ENCODE assay signal across 8 cellular contexts in the genomic region with DNA sequence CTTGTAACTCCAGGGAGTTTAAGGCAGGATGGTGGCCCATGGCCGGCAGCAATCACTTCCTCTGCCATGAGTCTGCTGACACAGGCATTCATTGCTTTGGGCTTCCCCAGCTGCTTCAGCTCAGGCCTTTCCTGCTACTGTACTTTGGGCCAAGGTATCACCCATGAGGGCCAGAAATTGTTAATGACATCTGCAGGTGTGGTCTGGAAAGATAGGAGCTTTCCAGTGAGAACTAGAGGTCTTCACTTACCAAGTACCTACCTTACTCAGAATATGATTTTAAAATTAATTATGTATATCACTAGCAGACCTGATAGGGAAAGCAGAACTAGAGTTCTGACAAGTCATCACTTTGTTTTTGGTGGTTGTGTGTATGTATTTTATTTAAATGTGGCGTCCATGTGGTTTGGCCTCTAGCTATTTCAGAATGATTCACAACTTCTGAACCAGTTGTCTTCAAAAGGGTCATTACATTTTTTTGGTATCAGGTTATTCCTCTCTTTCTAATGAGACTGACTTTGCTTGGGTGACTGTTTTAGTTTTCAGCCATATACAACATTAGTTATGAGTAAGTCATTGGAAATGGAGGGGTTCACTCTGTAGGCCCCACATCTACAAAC. TPM values are rescaled to one million over a fixed set of nuclear protein-coding genes. Genes with fewer than 3 reads are reported as not detected.
DNase-seq lines count a peak whose midpoint lies in the region; ATAC-seq and TF ChIP-seq lines count a peak whose summit lies in the region.

No MANE protein-coding gene starts in this region.

- peak overlapping the region; percentile 3 for H3K27ac ChIP-seq in angular gyrus (ENCODE audit: low read depth, low read length)

- H3K4me1 ChIP-seq in mucosa of descending colon (ENCODE audit: low read depth) = no peaks in the 10 kb centered on the region

- H3K9me3 ChIP-seq in mucosa of descending colon = no peaks in the 10 kb centered on the region

- H3K36me3 ChIP-seq in mucosa of descending colon (ENCODE audit: low read depth) = no peaks in the 10 kb centered on the region

- intact Hi-C loops in mucosa of descending colon (cut with DNase I, micrococcal nuclease) = no loop called here

- H3K4me3 ChIP-seq in mucosa of descending colon = no peak overlapping the region

- no peak for TF ChIP-seq CTCF in mucosa of descending colon (IDR thresholded peaks at IDR 0.05)

- ATAC-seq in GM18861 (IDR thresholded peaks at IDR 0.05; ENCODE audit: unreplicated experiment) = peak; percentile 66
- ATAC-seq in HG02870 (IDR thresholded peaks at IDR 0.05; ENCODE audit: unreplicated experiment) = peak; percentile 74
- ATAC-seq in mucosa of descending colon = peak; percentile 23

- DNase-seq in mucosa of descending colon (peak in 2 of 3 donors; percentile 26 to 49), NCI-H2107 (lab: John Stamatoyannopoulos, UW) (no peak), NCI-H1092 treated with DMSO at 0.1 percent for 48 hours (lab: John Stamatoyannopoulos, UW) (no peak), NCI-H1048 (lab: John Stamatoyannopoulos, UW) (no peak)
- DNase-seq in NK-92 treated with Interleukin-12 subunit alpha and Interleukin-12 subunit beta, amount 100 ng/mL, for 24 hours (lab: John Stamatoyannopoulos, UW) = no peak

RNA-seq across cellular contexts. Expression of a gene that starts 2.7 kb away (rescaled TPM):
- 10 to 100 TPM in 2 of 3 donors, 1 to 10 TPM in 1; 6.2 to 29.8 (median 15.9) TPM for total RNA-seq in mucosa of descending colon

Comparison
In these comparisons a context has a peak if more than half of its experiments do, and no peak if none do; other contexts are left out.
1. ATAC-seq: peak in every context shown above with its lines; median percentile 74 in HG02870; 66 in GM18861; 23 in mucosa of descending colon.
2. DNase-seq: peak in mucosa of descending colon (2 of 3); none in NCI-H2107 (single experiment), NCI-H1092 treated with DMSO at 0.1 percent for 48 hours (single experiment), NK-92 treated with Interleukin-12 subunit alpha and Interleukin-12 subunit beta, amount 100 ng/mL, for 24 hours (single experiment) and NCI-H1048 (single experiment).